Comparison of ENCODE assay signal across 10 cellular contexts in genomic region chr16:9836118-9836736, GRCh38.
DNase-seq lines count a peak whose midpoint lies in the region; ATAC-seq and TF ChIP-seq lines count a peak whose summit lies in the region.
"Had no signal": no experiment of that assay in that cellular context is flagged by ENCODE, and none has a peak within 500 bp of the region (broad histone marks: within the 10 kb centered on the region; RNA-seq: fewer than 3 reads in every experiment).

No MANE protein-coding gene starts in this region.

- in situ Hi-C loops in GM13976 (cut with MboI; ENCODE audit: low sequenced_read_pairs, unreplicated experiment), result no loop called here

- TF ChIP-seq CTCF in GM13976 (IDR thresholded peaks at IDR 0.05; ENCODE audit: borderline replicate concordance, control extremely low read depth, extremely low read depth, insufficient read depth, missing control alignments) (no peak), neural crest cell (conservative IDR thresholded peaks at IDR 0.05) (no peak)

- H3K36me3 Mint-ChIP-seq in neural crest cell (ENCODE audit: low read depth), result no peaks in the 10 kb centered on the region

- H3K27me3 Mint-ChIP-seq in neural crest cell (ENCODE audit: low read depth), result peaks cover 5% of the 10 kb centered on the region

- H3K9me3 Mint-ChIP-seq in neural crest cell, result no peaks in the 10 kb centered on the region

- peaks cover 14% of the 10 kb centered on the region for H3K4me1 Mint-ChIP-seq in neural crest cell

- DNase-seq in GM13976 (ENCODE audit: low spot score), result peak; percentile 10
- peak; percentile 14 for DNase-seq in NCI-H226
- peak; percentile 27 for DNase-seq in dermis blood vessel endothelial cell
- DNase-seq in neural crest cell (ENCODE audit: low read depth, low spot score), result peak; percentile 57
- no peak for DNase-seq in GDM1 (lab: John Stamatoyannopoulos, UW)
- DNase-seq in NCI-H146 treated with DMSO at 0.1 percent for 48 hours (lab: John Stamatoyannopoulos, UW; ENCODE audit: unreplicated experiment), result no peak
- DNase-seq: activated effector memory CD4-positive, alpha-beta T cell treated with Interleukin-2 at 50 U/mL for 16 hours; NCI-H1092; WERI-Rb-1 had no signal

- no peak overlapping the region for H3K4me3 Mint-ChIP-seq in neural crest cell

- ATAC-seq in GM21737 (IDR thresholded peaks at IDR 0.05; ENCODE audit: unreplicated experiment), result no peak

- H3K27ac Mint-ChIP-seq in neural crest cell (ENCODE audit: unreplicated experiment), result no peak overlapping the region

Comparison
In these comparisons a context has a peak if more than half of its experiments do, and no peak if none do; other contexts are left out.
1. DNase-seq: peak in GM13976 (single experiment), NCI-H226 (single experiment), dermis blood vessel endothelial cell (single experiment) and neural crest cell (single experiment); none in GDM1 (single experiment) and NCI-H146 treated with DMSO at 0.1 percent for 48 hours (single experiment).